ENCODE assay signal across 8 cellular contexts in genomic region chr15:68431792-68432401, GRCh38. TPM values are rescaled to one million over a fixed set of nuclear protein-coding genes. Genes with fewer than 3 reads are reported as not detected.
DNase-seq lines count a peak whose midpoint lies in the region; ATAC-seq and TF ChIP-seq lines count a peak whose summit lies in the region.

Gene ITGA11 (minus strand): TSS chr15:68432163. CDS start chr15:68432066, 97 bp downstream.

- H3K36me3 Mint-ChIP-seq in brain, result no peaks in the 10 kb centered on the region
- peaks cover 0 to 5% (median 0%) of the 10 kb centered on the region in 5 donors for H3K36me3 Mint-ChIP-seq in naive thymus-derived CD4-positive, alpha-beta T cell

- H3K9ac ChIP-seq in stomach smooth muscle (ENCODE audit: low read length in 2 of 2), result no peak within 1 kb of the TSS

- peak within 1 kb of the TSS; percentile 75 to 84 (median 83) for H3K4me3 Mint-ChIP-seq in brain
- peak within 1 kb of the TSS in 5 of 10 donors; percentile 4 to 31 (median 27) for H3K4me3 Mint-ChIP-seq in naive thymus-derived CD4-positive, alpha-beta T cell

- peak; percentile 69 for DNase-seq in GM13977 (ENCODE audit: low spot score)
- peak; percentile 69 to 81 for DNase-seq in NCI-H2081 (lab: John Stamatoyannopoulos, UW)
- peak; percentile 87 for DNase-seq in islet precursor cell
- no peak for DNase-seq in activated naive CD4-positive, alpha-beta T cell treated with anti-CD3 and anti-CD28 coated beads, Interleukin-2, amount 50 U/mL, for 16 hours
- no peak for DNase-seq in naive thymus-derived CD4-positive, alpha-beta T cell

- H3K27ac ChIP-seq in stomach smooth muscle (ENCODE audit: low read length), result no peak within 1 kb of the TSS
- H3K27ac ChIP-seq in naive thymus-derived CD4-positive, alpha-beta T cell (ENCODE audit: low read depth, low read length), result no peak within 1 kb of the TSS

- H3K4me1 ChIP-seq in stomach smooth muscle (ENCODE audit: control insufficient read depth, insufficient read depth, low read length), result peaks cover 10% of the 10 kb centered on the region
- no peaks in the 10 kb centered on the region for H3K4me1 ChIP-seq in naive thymus-derived CD4-positive, alpha-beta T cell (ENCODE audit: control insufficient read depth in 2 of 2, insufficient read depth in 2 of 2, low read length in 2 of 2)

- intact Hi-C loops in naive thymus-derived CD4-positive, alpha-beta T cell (cut with micrococcal nuclease), result no loop called here

- peaks cover 0 to 7% (median 0%) of the 10 kb centered on the region in 5 experiments for H3K9me3 Mint-ChIP-seq in brain
- H3K9me3 Mint-ChIP-seq in naive thymus-derived CD4-positive, alpha-beta T cell, result no peaks in the 10 kb centered on the region

- H3K36me3 ChIP-seq in stomach smooth muscle (ENCODE audit: control insufficient read depth in 2 of 2, insufficient read depth in 2 of 2, low read length in 2 of 2), result no peaks in the 10 kb centered on the region
- no peaks in the 10 kb centered on the region for H3K36me3 ChIP-seq in naive thymus-derived CD4-positive, alpha-beta T cell (ENCODE audit: control insufficient read depth in 2 of 3, insufficient read depth in 3 of 3, low read length in 3 of 3)

- in situ Hi-C loops in GM13977 (cut with MboI; ENCODE audit: low pct_unique_long_range_greater_than_20kb, low sequenced_read_pairs, unreplicated experiment), result no loop called here

- ATAC-seq in naive thymus-derived CD4-positive, alpha-beta T cell, result no peak
- ATAC-seq in GM18873 (IDR thresholded peaks at IDR 0.05; ENCODE audit: low FRiP score, unreplicated experiment), result no peak

- peaks cover 11% of the 10 kb centered on the region for H3K4me1 Mint-ChIP-seq in brain
- H3K4me1 Mint-ChIP-seq in naive thymus-derived CD4-positive, alpha-beta T cell, result peaks cover 0 to 9% (median 4%) of the 10 kb centered on the region in 7 donors

- H3K27ac Mint-ChIP-seq in brain, result no peak within 1 kb of the TSS
- H3K27ac Mint-ChIP-seq in naive thymus-derived CD4-positive, alpha-beta T cell, result no peak within 1 kb of the TSS

- H3K4me3 ChIP-seq in stomach smooth muscle (ENCODE audit: low read length in 2 of 2), result peak within 1 kb of the TSS; percentile 60 to 69
- no peak within 1 kb of the TSS for H3K4me3 ChIP-seq in naive thymus-derived CD4-positive, alpha-beta T cell (ENCODE audit: low read length)

- no peaks in the 10 kb centered on the region for H3K9me3 ChIP-seq in stomach smooth muscle (ENCODE audit: control insufficient read depth in 2 of 2, low read length in 2 of 2)
- H3K9me3 ChIP-seq in naive thymus-derived CD4-positive, alpha-beta T cell (ENCODE audit: control insufficient read depth in 2 of 3, low read length in 3 of 3), result no peaks in the 10 kb centered on the region

- TF ChIP-seq CTCF in GM13977 (IDR thresholded peaks at IDR 0.05; ENCODE audit: extremely low read depth, insufficient read depth, missing control alignments) (no peak), brain (conservative IDR thresholded peaks at IDR 0.05) (no peak)

- CTCF ChIA-PET in naive thymus-derived CD4-positive, alpha-beta T cell (lab: Charles Lee), result no interaction called here

- peaks cover 89% of the 10 kb centered on the region for H3K27me3 Mint-ChIP-seq in brain
- H3K27me3 Mint-ChIP-seq in naive thymus-derived CD4-positive, alpha-beta T cell, result peaks cover 47 to 72% (median 57%) of the 10 kb centered on the region in 5 donors

- POLR2A ChIA-PET in naive thymus-derived CD4-positive, alpha-beta T cell (lab: Charles Lee), result no interaction called here

- peaks cover 20 to 31% of the 10 kb centered on the region in 2 donors for H3K27me3 ChIP-seq in stomach smooth muscle (ENCODE audit: control insufficient read depth in 1 of 2, insufficient read depth in 2 of 2, low read length in 2 of 2)
- H3K27me3 ChIP-seq in naive thymus-derived CD4-positive, alpha-beta T cell (ENCODE audit: control insufficient read depth in 2 of 2, insufficient read depth in 2 of 2, low read length in 2 of 2), result no peaks in the 10 kb centered on the region

RNA-seq across cellular contexts. Expression of gene ITGA11, which starts in this region (rescaled TPM):
- polyA plus RNA-seq in brain (ENCODE audit: insufficient read depth, low read depth, low replicate concordance), result 1.2 TPM
- 1 to 10 TPM in 1 of 5 experiments, under 1 TPM in 3, not detected in 1; 0.03 to 1.1 (median 0.15) TPM for total RNA-seq in naive thymus-derived CD4-positive, alpha-beta T cell
- under 1 TPM in 1 of 2 donors, not detected in 1; 0.02 TPM for polyA plus RNA-seq in naive thymus-derived CD4-positive, alpha-beta T cell

Comparison
In these comparisons a context has a peak if more than half of its experiments do, and no peak if none do; other contexts are left out.
1. DNase-seq: peak in GM13977 (single experiment), NCI-H2081 (2 of 2) and islet precursor cell (single experiment); none in activated naive CD4-positive, alpha-beta T cell treated with anti-CD3 and anti-CD28 coated beads, Interleukin-2, amount 50 U/mL, for 16 hours (single experiment) and naive thymus-derived CD4-positive, alpha-beta T cell (0 of 9).